In the genomic region with DNA sequence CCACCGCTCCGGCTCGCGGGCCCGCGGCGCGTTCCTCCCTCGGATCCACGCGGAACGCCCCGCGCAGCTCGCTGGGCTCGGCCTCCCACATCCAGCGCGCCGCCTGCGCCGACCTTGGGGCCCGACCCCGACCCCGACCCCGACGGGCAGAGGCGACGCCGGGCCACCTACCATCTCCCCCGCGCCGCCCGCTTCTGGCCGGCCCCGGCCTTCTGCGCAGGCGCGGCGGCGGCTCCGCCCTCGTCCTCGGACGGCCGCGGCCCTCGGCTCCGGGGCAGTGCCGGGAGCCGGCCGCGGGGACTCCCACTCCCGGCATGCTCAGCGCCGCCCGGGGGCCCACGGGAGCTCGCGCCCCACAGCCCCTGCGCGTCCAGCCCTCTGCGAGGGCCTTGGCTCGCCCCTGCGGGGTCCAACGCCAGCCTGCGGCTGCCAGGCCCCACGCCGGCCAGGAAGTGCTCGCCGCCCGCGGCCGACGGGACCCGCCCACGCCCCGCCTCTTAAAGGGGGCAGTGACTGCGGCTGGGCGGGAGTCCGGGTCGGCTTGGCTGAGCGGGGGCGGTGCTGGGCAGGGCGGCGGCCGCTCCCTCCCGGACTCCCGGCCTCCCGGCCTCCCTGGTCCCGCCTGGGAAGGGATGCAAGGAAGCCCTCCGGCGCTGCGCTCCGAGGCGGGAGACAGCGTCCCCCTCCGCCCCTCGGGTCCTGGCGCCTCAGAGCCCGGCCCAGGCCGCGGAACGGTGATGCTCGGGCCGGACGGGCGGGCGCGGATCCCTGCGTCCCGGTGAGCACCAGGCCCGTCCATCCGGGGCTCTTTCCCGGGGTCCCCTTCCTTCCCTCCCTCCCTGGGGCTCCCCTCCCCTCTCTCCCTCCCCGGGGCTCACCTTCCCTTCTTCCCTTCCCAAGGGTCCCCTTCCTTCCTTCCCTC, we compare ENCODE assay signal across 1 cellular context.
A peak's percentile ranks its signal among the peaks of the same experiment; 100 is the strongest.
TF ChIP-seq lines count a peak whose summit lies in the region.

A gene (minus strand): TSS at position 216 of the 922 bp plus-strand sequence. CDS start 42 bp downstream, at position 174.

TF ChIP-seq in HepG2, 621 proteins besides CTCF, POLR2A, EP300 and RAD21 (continued from another document and continues in another):
- TF ChIP-seq, protein P1, sequence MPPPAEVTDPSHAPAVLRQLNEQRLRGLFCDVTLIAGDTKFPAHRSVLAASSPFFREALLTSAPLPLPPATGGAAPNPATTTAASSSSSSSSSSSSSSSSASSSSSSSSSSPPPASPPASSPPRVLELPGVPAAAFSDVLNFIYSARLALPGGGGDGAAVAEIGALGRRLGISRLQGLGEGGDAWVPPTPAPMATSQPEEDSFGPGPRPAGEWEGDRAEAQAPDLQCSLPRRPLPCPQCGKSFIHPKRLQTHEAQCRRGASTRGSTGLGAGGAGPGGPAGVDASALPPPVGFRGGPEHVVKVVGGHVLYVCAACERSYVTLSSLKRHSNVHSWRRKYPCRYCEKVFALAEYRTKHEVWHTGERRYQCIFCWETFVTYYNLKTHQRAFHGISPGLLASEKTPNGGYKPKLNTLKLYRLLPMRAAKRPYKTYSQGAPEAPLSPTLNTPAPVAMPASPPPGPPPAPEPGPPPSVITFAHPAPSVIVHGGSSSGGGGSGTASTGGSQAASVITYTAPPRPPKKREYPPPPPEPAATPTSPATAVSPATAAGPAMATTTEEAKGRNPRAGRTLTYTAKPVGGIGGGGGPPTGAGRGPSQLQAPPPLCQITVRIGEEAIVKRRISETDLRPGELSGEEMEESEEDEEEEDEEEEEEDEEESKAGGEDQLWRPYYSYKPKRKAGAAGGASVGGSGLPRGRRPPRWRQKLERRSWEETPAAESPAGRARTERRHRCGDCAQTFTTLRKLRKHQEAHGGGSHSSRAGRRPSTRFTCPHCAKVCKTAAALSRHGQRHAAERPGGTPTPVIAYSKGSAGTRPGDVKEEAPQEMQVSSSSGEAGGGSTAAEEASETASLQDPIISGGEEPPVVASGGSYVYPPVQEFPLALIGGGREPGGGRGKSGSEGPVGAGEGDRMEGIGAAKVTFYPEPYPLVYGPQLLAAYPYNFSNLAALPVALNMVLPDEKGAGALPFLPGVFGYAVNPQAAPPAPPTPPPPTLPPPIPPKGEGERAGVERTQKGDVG (CRISPR knock-in tag; IDR thresholded peaks at IDR 0.05; ENCODE audit: borderline replicate concordance) = no peak
- TF ChIP-seq RELA (CRISPR knock-in tag; IDR thresholded peaks at IDR 0.05) = no peak
- TF ChIP-seq, protein P2, sequence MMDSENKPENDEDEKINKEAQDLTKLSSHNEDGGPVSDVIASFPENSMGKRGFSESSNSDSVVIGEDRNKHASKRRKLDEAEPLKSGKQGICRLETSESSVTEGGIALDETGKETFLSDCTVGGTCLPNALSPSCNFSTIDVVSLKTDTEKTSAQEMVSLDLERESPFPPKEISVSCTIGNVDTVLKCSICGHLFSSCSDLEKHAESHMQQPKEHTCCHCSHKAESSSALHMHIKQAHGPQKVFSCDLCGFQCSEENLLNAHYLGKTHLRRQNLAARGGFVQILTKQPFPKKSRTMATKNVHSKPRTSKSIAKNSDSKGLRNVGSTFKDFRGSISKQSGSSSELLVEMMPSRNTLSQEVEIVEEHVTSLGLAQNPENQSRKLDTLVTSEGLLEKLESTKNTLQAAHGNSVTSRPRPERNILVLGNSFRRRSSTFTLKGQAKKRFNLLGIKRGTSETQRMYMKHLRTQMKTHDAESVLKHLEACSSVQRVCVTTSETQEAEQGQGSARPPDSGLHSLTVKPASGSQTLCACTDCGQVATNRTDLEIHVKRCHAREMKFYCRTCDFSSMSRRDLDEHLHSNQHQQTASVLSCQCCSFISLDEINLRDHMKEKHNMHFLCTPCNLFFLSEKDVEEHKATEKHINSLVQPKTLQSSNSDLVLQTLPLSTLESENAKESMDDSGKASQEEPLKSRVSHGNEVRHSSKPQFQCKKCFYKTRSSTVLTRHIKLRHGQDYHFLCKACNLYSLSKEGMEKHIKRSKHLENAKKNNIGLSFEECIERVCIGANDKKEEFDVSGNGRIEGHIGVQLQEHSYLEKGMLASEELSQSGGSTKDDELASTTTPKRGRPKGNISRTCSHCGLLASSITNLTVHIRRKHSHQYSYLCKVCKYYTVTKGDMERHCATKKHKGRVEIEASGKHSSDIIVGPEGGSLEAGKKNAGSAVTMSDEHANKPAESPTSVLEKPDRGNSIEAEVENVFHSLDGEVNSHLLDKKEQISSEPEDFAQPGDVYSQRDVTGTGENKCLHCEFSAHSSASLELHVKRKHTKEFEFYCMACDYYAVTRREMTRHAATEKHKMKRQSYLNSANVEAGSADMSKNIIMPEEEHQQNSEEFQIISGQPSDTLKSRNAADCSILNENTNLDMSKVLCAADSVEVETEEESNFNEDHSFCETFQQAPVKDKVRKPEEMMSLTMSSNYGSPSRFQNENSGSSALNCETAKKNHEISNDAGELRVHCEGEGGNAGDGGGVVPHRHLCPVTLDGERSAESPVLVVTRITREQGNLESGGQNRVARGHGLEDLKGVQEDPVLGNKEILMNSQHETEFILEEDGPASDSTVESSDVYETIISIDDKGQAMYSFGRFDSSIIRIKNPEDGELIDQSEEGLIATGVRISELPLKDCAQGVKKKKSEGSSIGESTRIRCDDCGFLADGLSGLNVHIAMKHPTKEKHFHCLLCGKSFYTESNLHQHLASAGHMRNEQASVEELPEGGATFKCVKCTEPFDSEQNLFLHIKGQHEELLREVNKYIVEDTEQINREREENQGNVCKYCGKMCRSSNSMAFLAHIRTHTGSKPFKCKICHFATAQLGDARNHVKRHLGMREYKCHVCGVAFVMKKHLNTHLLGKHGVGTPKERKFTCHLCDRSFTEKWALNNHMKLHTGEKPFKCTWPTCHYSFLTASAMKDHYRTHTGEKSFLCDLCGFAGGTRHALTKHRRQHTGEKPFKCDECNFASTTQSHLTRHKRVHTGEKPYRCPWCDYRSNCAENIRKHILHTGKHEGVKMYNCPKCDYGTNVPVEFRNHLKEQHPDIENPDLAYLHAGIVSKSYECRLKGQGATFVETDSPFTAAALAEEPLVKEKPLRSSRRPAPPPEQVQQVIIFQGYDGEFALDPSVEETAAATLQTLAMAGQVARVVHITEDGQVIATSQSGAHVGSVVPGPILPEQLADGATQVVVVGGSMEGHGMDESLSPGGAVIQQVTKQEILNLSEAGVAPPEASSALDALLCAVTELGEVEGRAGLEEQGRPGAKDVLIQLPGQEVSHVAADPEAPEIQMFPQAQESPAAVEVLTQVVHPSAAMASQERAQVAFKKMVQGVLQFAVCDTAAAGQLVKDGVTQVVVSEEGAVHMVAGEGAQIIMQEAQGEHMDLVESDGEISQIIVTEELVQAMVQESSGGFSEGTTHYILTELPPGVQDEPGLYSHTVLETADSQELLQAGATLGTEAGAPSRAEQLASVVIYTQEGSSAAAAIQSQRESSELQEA (CRISPR knock-in tag; IDR thresholded peaks at IDR 0.05; ENCODE audit: not compliant biosample characterization) = peak; percentile 48
- no peak for TF ChIP-seq ZNF33B (CRISPR knock-in tag; IDR thresholded peaks at IDR 0.05)
- TF ChIP-seq KLF12 (CRISPR knock-in tag; IDR thresholded peaks at IDR 0.05; ENCODE audit: borderline replicate concordance) = peak; percentile 69
- peak; percentile 60 for TF ChIP-seq ASH2L (IDR thresholded peaks at IDR 0.05; ENCODE audit: insufficient read length, low read depth, low read length)
- TF ChIP-seq MIER2 (CRISPR knock-in tag; IDR thresholded peaks at IDR 0.05) = no peak
- no peak for TF ChIP-seq ZNF558 (CRISPR knock-in tag; IDR thresholded peaks at IDR 0.05; ENCODE audit: borderline replicate concordance)
- TF ChIP-seq, protein P3, sequence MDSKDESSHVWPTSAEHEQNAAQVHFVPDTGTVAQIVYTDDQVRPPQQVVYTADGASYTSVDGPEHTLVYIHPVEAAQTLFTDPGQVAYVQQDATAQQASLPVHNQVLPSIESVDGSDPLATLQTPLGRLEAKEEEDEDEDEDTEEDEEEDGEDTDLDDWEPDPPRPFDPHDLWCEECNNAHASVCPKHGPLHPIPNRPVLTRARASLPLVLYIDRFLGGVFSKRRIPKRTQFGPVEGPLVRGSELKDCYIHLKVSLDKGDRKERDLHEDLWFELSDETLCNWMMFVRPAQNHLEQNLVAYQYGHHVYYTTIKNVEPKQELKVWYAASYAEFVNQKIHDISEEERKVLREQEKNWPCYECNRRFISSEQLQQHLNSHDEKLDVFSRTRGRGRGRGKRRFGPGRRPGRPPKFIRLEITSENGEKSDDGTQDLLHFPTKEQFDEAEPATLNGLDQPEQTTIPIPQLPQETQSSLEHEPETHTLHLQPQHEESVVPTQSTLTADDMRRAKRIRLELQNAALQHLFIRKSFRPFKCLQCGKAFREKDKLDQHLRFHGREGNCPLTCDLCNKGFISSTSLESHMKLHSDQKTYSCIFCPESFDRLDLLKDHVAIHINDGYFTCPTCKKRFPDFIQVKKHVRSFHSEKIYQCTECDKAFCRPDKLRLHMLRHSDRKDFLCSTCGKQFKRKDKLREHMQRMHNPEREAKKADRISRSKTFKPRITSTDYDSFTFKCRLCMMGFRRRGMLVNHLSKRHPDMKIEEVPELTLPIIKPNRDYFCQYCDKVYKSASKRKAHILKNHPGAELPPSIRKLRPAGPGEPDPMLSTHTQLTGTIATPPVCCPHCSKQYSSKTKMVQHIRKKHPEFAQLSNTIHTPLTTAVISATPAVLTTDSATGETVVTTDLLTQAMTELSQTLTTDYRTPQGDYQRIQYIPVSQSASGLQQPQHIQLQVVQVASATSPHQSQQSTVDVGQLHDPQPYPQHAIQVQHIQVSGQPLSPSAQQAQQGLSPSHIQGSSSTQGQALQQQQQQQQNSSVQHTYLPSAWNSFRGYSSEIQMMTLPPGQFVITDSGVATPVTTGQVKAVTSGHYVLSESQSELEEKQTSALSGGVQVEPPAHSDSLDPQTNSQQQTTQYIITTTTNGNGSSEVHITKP (CRISPR knock-in tag; IDR thresholded peaks at IDR 0.05; ENCODE audit: low read depth) = no peak
- TF ChIP-seq, protein P4, sequence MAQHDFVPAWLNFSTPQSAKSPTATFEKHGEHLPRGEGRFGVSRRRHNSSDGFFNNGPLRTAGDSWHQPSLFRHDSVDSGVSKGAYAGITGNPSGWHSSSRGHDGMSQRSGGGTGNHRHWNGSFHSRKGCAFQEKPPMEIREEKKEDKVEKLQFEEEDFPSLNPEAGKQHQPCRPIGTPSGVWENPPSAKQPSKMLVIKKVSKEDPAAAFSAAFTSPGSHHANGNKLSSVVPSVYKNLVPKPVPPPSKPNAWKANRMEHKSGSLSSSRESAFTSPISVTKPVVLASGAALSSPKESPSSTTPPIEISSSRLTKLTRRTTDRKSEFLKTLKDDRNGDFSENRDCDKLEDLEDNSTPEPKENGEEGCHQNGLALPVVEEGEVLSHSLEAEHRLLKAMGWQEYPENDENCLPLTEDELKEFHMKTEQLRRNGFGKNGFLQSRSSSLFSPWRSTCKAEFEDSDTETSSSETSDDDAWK (CRISPR knock-in tag; IDR thresholded peaks at IDR 0.05) = no peak
- TF ChIP-seq, protein P5, sequence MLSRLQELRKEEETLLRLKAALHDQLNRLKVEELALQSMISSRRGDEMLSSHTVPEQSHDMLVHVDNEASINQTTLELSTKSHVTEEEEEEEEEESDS (CRISPR knock-in tag; IDR thresholded peaks at IDR 0.05; ENCODE audit: borderline replicate concordance) = no peak
- peak; percentile 59; the same call in 1 of the 2 replicates for TF ChIP-seq ZNF121 (CRISPR knock-in tag; IDR thresholded peaks at IDR 0.05)
- TF ChIP-seq, protein P6, sequence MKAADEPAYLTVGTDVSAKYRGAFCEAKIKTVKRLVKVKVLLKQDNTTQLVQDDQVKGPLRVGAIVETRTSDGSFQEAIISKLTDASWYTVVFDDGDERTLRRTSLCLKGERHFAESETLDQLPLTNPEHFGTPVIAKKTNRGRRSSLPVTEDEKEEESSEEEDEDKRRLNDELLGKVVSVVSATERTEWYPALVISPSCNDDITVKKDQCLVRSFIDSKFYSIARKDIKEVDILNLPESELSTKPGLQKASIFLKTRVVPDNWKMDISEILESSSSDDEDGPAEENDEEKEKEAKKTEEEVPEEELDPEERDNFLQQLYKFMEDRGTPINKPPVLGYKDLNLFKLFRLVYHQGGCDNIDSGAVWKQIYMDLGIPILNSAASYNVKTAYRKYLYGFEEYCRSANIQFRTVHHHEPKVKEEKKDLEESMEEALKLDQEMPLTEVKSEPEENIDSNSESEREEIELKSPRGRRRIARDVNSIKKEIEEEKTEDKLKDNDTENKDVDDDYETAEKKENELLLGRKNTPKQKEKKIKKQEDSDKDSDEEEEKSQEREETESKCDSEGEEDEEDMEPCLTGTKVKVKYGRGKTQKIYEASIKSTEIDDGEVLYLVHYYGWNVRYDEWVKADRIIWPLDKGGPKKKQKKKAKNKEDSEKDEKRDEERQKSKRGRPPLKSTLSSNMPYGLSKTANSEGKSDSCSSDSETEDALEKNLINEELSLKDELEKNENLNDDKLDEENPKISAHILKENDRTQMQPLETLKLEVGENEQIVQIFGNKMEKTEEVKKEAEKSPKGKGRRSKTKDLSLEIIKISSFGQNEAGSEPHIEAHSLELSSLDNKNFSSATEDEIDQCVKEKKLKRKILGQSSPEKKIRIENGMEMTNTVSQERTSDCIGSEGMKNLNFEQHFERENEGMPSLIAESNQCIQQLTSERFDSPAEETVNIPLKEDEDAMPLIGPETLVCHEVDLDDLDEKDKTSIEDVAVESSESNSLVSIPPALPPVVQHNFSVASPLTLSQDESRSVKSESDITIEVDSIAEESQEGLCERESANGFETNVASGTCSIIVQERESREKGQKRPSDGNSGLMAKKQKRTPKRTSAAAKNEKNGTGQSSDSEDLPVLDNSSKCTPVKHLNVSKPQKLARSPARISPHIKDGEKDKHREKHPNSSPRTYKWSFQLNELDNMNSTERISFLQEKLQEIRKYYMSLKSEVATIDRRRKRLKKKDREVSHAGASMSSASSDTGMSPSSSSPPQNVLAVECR (CRISPR knock-in tag; IDR thresholded peaks at IDR 0.05; ENCODE audit: borderline replicate concordance) = peak; percentile 85
- TF ChIP-seq, protein P7, sequence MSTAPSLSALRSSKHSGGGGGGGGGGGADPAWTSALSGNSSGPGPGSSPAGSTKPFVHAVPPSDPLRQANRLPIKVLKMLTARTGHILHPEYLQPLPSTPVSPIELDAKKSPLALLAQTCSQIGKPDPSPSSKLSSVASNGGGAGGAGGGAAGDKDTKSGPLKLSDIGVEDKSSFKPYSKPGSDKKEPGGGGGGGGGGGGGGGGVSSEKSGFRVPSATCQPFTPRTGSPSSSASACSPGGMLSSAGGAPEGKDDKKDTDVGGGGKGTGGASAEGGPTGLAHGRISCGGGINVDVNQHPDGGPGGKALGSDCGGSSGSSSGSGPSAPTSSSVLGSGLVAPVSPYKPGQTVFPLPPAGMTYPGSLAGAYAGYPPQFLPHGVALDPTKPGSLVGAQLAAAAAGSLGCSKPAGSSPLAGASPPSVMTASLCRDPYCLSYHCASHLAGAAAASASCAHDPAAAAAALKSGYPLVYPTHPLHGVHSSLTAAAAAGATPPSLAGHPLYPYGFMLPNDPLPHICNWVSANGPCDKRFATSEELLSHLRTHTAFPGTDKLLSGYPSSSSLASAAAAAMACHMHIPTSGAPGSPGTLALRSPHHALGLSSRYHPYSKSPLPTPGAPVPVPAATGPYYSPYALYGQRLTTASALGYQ (CRISPR knock-in tag; IDR thresholded peaks at IDR 0.05) = peak; percentile 82; the same call in 1 of the 2 replicates
- TF ChIP-seq ZNF619 (CRISPR knock-in tag; IDR thresholded peaks at IDR 0.05) = no peak
- TF ChIP-seq PCBP2 (optimal IDR thresholded peaks at IDR 0.05; ENCODE audit: low read depth, low read length, poor library complexity, severe bottlenecking) = no peak
- TF ChIP-seq ZNF468 (CRISPR knock-in tag; IDR thresholded peaks at IDR 0.05) = no peak
- TF ChIP-seq ZNF263 (CRISPR knock-in tag; IDR thresholded peaks at IDR 0.05) = peak; percentile 56; the same call in 1 of the 2 replicates
- no peak for TF ChIP-seq ZNF709 (CRISPR knock-in tag; IDR thresholded peaks at IDR 0.05)
- no peak for TF ChIP-seq LCORL (IDR thresholded peaks at IDR 0.05)
- TF ChIP-seq LCORL (CRISPR knock-in tag; IDR thresholded peaks at IDR 0.05) = no peak
- no peak for TF ChIP-seq ZNF34 (CRISPR knock-in tag; IDR thresholded peaks at IDR 0.05; ENCODE audit: borderline replicate concordance)
- TF ChIP-seq, protein P8, sequence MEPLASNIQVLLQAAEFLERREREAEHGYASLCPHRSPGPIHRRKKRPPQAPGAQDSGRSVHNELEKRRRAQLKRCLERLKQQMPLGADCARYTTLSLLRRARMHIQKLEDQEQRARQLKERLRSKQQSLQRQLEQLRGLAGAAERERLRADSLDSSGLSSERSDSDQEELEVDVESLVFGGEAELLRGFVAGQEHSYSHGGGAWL (CRISPR knock-in tag; IDR thresholded peaks at IDR 0.05) = 0 out of 2 replicates have a peak, but pooled peaks have one; percentile 30
- peak; percentile 25; the same call in 1 of the 2 replicates for TF ChIP-seq TOPORS (CRISPR knock-in tag; IDR thresholded peaks at IDR 0.05)
